In genomic region chr11:14323118-14323676, GRCh38 we compare ENCODE assay signal across 18 cellular contexts. TPM values are rescaled to one million over a fixed set of nuclear protein-coding genes. Genes with fewer than 3 reads are reported as not detected.
DNase-seq lines count a peak whose midpoint lies in the region; ATAC-seq and TF ChIP-seq lines count a peak whose summit lies in the region.
"Had no signal": no experiment of that assay in that cellular context is flagged by ENCODE, and none has a peak within 500 bp of the region (broad histone marks: within the 10 kb centered on the region; RNA-seq: fewer than 3 reads in every experiment).

No MANE protein-coding gene starts in this region.

- no peak overlapping the region for H3K4me3 Mint-ChIP-seq in activated CD8-positive, alpha-beta memory T cell treated with anti-CD3 and anti-CD28 coated beads, Interleukin-2, amount 10 ng/mL, durations not matched to agents 7 days and 5 days
- H3K4me3 Mint-ChIP-seq: activated naive CD4-positive, alpha-beta T cell treated with anti-CD3 and anti-CD28 coated beads, Interleukin-2, amount 10 ng/mL, durations not matched to agents 7 days and 5 days; stimulated activated naive CD8-positive, alpha-beta T cell treated with anti-CD3 and anti-CD28 coated beads, Interleukin-15, amount 100 ng/mL, for 72 hours; type B pancreatic cell had no signal

- DNase-seq in activated CD8-positive, alpha-beta memory T cell treated with anti-CD3 and anti-CD28 coated beads, Interleukin-2, amount 10 ng/mL, durations not matched to agents 7 days and 5 days: no peak
- DNase-seq in activated CD8-positive, alpha-beta memory T cell treated with anti-CD3 and anti-CD28 coated beads, Interleukin-2, amount 50 U/mL, for 48 hours: no peak
- DNase-seq in dermis microvascular lymphatic vessel endothelial cell (ENCODE audit: low read depth in 2 of 2) (peak; percentile 9 to 65), spleen (no peak), AG08396 (ENCODE audit: low spot score) (no peak)
- DNase-seq: activated naive CD4-positive, alpha-beta T cell treated with anti-CD3 and anti-CD28 coated beads, Interleukin-2, amount 10 ng/mL, durations not matched to agents 7 days and 5 days; BE2C; Calu3; heart left ventricle; NCI-H524 treated with DMSO at 0.1 percent for 48 hours; pancreas; stimulated activated naive CD8-positive, alpha-beta T cell treated with anti-CD3 and anti-CD28 coated beads, Interleukin-15, amount 100 ng/mL, for 72 hours had no signal

- intact Hi-C loops in spleen (cut with DNase I; ENCODE audit: low total_unique reads): no loop called here

- H3K4me1 ChIP-seq in spleen: peaks cover 22 to 95% (median 70%) of the 10 kb centered on the region in 6 donors
- H3K4me1 ChIP-seq: BE2C had no signal

- no peak for ATAC-seq in activated CD8-positive, alpha-beta memory T cell treated with anti-CD3 and anti-CD28 coated beads, Interleukin-2, amount 10 ng/mL, durations not matched to agents 7 days and 5 days
- ATAC-seq in HG03354 (IDR thresholded peaks at IDR 0.05; ENCODE audit: poor library complexity, severe bottlenecking, unreplicated experiment) (peak; percentile 27), HG02588 (IDR thresholded peaks at IDR 0.05; ENCODE audit: unreplicated experiment) (no peak), HG03045 (IDR thresholded peaks at IDR 0.05; ENCODE audit: unreplicated experiment) (no peak)
- ATAC-seq: heart left ventricle; pancreas; sciatic nerve; stimulated activated naive CD8-positive, alpha-beta T cell treated with anti-CD3 and anti-CD28 coated beads, Interleukin-15, amount 100 ng/mL, for 72 hours had no signal

- peaks cover 70% of the 10 kb centered on the region for H3K4me1 Mint-ChIP-seq in activated CD8-positive, alpha-beta memory T cell treated with anti-CD3 and anti-CD28 coated beads, Interleukin-2, amount 10 ng/mL, durations not matched to agents 7 days and 5 days

- H3K27ac Mint-ChIP-seq in activated CD8-positive, alpha-beta memory T cell treated with anti-CD3 and anti-CD28 coated beads, Interleukin-2, amount 10 ng/mL, durations not matched to agents 7 days and 5 days: peak overlapping the region; percentile 45
- H3K27ac Mint-ChIP-seq: activated naive CD4-positive, alpha-beta T cell treated with anti-CD3 and anti-CD28 coated beads, Interleukin-2, amount 10 ng/mL, durations not matched to agents 7 days and 5 days; stimulated activated naive CD8-positive, alpha-beta T cell treated with anti-CD3 and anti-CD28 coated beads, Interleukin-15, amount 100 ng/mL, for 72 hours; type B pancreatic cell had no signal

- no peak for TF ChIP-seq POLR2A in spleen (IDR thresholded peaks at IDR 0.05)

- H3K4me3 ChIP-seq in spleen: no peak overlapping the region
- H3K4me3 ChIP-seq: heart left ventricle, pancreas had no signal

- peaks cover 33% of the 10 kb centered on the region for H3K36me3 Mint-ChIP-seq in activated CD8-positive, alpha-beta memory T cell treated with anti-CD3 and anti-CD28 coated beads, Interleukin-2, amount 10 ng/mL, durations not matched to agents 7 days and 5 days
- H3K36me3 Mint-ChIP-seq: type B pancreatic cell had no signal

- H3K36me3 ChIP-seq in spleen: no peaks in the 10 kb centered on the region
- H3K36me3 ChIP-seq: BE2C, heart left ventricle, pancreas had no signal

- peak overlapping the region in 6 of 8 donors; percentile 24 to 80 (median 59) for H3K27ac ChIP-seq in spleen
- H3K27ac ChIP-seq: 22Rv1, heart left ventricle, pancreas had no signal

- no peaks in the 10 kb centered on the region for H3K27me3 Mint-ChIP-seq in activated CD8-positive, alpha-beta memory T cell treated with anti-CD3 and anti-CD28 coated beads, Interleukin-2, amount 10 ng/mL, durations not matched to agents 7 days and 5 days
- H3K27me3 Mint-ChIP-seq: activated naive CD4-positive, alpha-beta T cell treated with anti-CD3 and anti-CD28 coated beads, Interleukin-2, amount 10 ng/mL, durations not matched to agents 7 days and 5 days; stimulated activated naive CD8-positive, alpha-beta T cell treated with anti-CD3 and anti-CD28 coated beads, Interleukin-15, amount 100 ng/mL, for 72 hours; type B pancreatic cell had no signal

- no peaks in the 10 kb centered on the region for H3K9me3 ChIP-seq in spleen
- H3K9me3 ChIP-seq: BE2C, heart left ventricle, pancreas had no signal

- no peaks in the 10 kb centered on the region for H3K9me3 Mint-ChIP-seq in activated CD8-positive, alpha-beta memory T cell treated with anti-CD3 and anti-CD28 coated beads, Interleukin-2, amount 10 ng/mL, durations not matched to agents 7 days and 5 days (ENCODE audit: low read depth)
- H3K9me3 Mint-ChIP-seq: activated naive CD4-positive, alpha-beta T cell treated with anti-CD3 and anti-CD28 coated beads, Interleukin-2, amount 10 ng/mL, durations not matched to agents 7 days and 5 days; stimulated activated naive CD8-positive, alpha-beta T cell treated with anti-CD3 and anti-CD28 coated beads, Interleukin-15, amount 100 ng/mL, for 72 hours; type B pancreatic cell had no signal

- WGBS in spleen, 5 donors: 75 to 77% (median 75%) methylated on average over 6 of the region's 6 CpGs

- TF ChIP-seq CTCF in spleen (IDR thresholded peaks at IDR 0.05 in 8 of 11, conservative IDR thresholded peaks at IDR 0.05 in 3 of 11): no peak

- CTCF ChIA-PET in activated CD8-positive, alpha-beta memory T cell treated with anti-CD3 and anti-CD28 coated beads, Interleukin-2, amount 10 ng/mL, durations not matched to agents 7 days and 5 days (lab: Charles Lee): no interaction called here

- no peaks in the 10 kb centered on the region for H3K27me3 ChIP-seq in spleen (replicated peaks in 1 of 7)
- H3K27me3 ChIP-seq: BE2C, heart left ventricle, pancreas had no signal

RNA-seq across cellular contexts. Expression of gene RRAS2, which starts 35.8 kb away (rescaled TPM):
- total RNA-seq in activated CD8-positive, alpha-beta memory T cell treated with anti-CD3 and anti-CD28 coated beads, Interleukin-2, amount 10 ng/mL, durations not matched to agents 7 days and 5 days: 10 to 100 TPM; 74.8 to 76.1 TPM
- total RNA-seq in dermis microvascular lymphatic vessel endothelial cell: 97.5 and 104 TPM in 2 replicates
- total RNA-seq in spleen: 10 to 100 TPM; 28.8 to 45.8 (median 42.0) TPM
- 10 to 100 TPM; 23.7 to 31.2 (median 27.9) TPM for polyA plus RNA-seq in spleen

Comparison
In these comparisons a context has a peak if more than half of its experiments do, and no peak if none do; other contexts are left out.
1. DNase-seq: peak in dermis microvascular lymphatic vessel endothelial cell (2 of 2); none in activated CD8-positive, alpha-beta memory T cell treated with anti-CD3 and anti-CD28 coated beads, Interleukin-2, amount 10 ng/mL, durations not matched to agents 7 days and 5 days (single experiment), activated CD8-positive, alpha-beta memory T cell treated with anti-CD3 and anti-CD28 coated beads, Interleukin-2, amount 50 U/mL, for 48 hours (single experiment), spleen (single experiment) and AG08396 (single experiment).